In the genomic region with DNA sequence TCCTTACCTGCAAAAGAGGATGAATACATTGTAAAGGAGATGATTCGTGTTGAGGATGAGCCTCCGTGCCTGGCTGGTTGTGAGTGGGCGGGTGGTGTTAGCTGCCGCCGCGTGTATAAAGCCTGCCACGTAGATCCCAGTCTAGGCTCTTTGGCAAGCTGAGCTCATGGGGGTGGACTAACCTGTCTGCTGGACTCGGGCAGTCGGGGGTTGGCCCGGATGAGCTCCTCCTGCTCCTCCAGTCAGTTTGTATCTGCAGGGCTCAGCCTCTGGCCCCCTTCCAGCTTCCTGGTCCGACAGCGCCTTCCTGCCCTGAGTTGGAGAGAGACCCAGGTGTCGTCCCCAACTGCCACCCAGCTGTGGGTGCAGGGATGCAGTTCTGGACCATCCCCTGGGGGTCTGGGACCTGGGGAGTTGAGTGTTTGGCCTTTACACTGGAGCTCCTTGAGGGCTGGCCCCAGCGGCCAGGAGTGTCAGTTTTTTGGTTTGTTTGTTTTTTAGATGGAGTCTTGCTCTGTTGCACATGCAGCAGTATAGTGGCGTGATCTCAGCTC, we compare ENCODE assay signal across 9 cellular contexts. TPM values are rescaled to one million over a fixed set of nuclear protein-coding genes. Genes with fewer than 3 reads are reported as not detected.
DNase-seq lines count a peak whose midpoint lies in the region; ATAC-seq, FAIRE-seq and TF ChIP-seq lines count a peak whose summit lies in the region.
"Had no signal": no experiment of that assay in that cellular context is flagged by ENCODE, and none has a peak within 500 bp of the region (broad histone marks: within the 10 kb centered on the region; RNA-seq: fewer than 3 reads in every experiment).

No MANE protein-coding gene starts in this region.

- no peaks in the 10 kb centered on the region for H3K9me3 ChIP-seq in pancreas

- H3K27me3 ChIP-seq in pancreas, result no peaks in the 10 kb centered on the region

- ATAC-seq in pancreas (peak in 3 of 4 donors; percentile 54 to 59 (median 56)), GM21528 (IDR thresholded peaks at IDR 0.05; ENCODE audit: low FRiP score, unreplicated experiment) (no peak), HG03159 (IDR thresholded peaks at IDR 0.05; ENCODE audit: unreplicated experiment) (no peak)

- no peak overlapping the region for H3K27ac ChIP-seq in pancreas
- H3K27ac ChIP-seq: WERI-Rb-1 had no signal

- FAIRE-seq in pancreas (lab: Jason Lieb, UNC), result no peak

- intact Hi-C loops in pancreas (cut with DNase I), result no loop called here

- TF ChIP-seq CTCF in pancreas (IDR thresholded peaks at IDR 0.05), result no peak

- no peak overlapping the region for H3K4me3 ChIP-seq in pancreas

- no peaks in the 10 kb centered on the region for H3K36me3 ChIP-seq in pancreas

- DNase-seq in DMS153 (lab: John Stamatoyannopoulos, UW), result peak; percentile 75
- peak; percentile 61 for DNase-seq in NCI-H69 (lab: John Stamatoyannopoulos, UW)
- DNase-seq in dermis blood vessel endothelial cell, result peak; percentile 24
- DNase-seq in pancreas, result peak in 3 of 6 donors; percentile 30 to 84 (median 40)
- DNase-seq in central memory CD4-positive, alpha-beta T cell, result no peak
- DNase-seq in retina, result no peak
- DNase-seq: WERI-Rb-1 had no signal

- no peaks in the 10 kb centered on the region for H3K4me1 ChIP-seq in pancreas

- WGBS in pancreas, 2 donors, result 56 to 61% methylated on average over 15 of the region's 15 CpGs

RNA-seq across cellular contexts. Expression of gene TECR, which starts 20.9 kb away (rescaled TPM):
- total RNA-seq in dermis blood vessel endothelial cell (17.0 and 25.5 TPM in 2 replicates), pancreas (10 to 100 TPM; 41.8 to 68.5 (median 50.8) TPM)
- polyA plus RNA-seq in pancreas, result 100 to 1,000 TPM; 115 to 129 TPM

RNA-seq across cellular contexts. Expression of gene NDUFB7, which starts 21.6 kb away (rescaled TPM):
- total RNA-seq in dermis blood vessel endothelial cell, result 199 and 268 TPM in 2 replicates
- 10 to 100 TPM; 62.5 to 80.9 (median 71.7) TPM for total RNA-seq in pancreas
- polyA plus RNA-seq in pancreas, result 100 to 1,000 TPM; 247 to 270 TPM

RNA-seq across cellular contexts. Expression of gene DNAJB1, which starts 32.1 kb away (rescaled TPM):
- total RNA-seq in dermis blood vessel endothelial cell (29.5 and 39.5 TPM in 2 replicates), pancreas (10 to 100 TPM; 22.7 to 63.0 (median 29.3) TPM)
- polyA plus RNA-seq in pancreas, result 10 to 100 TPM; 22.4 to 39.6 TPM

RNA-seq across cellular contexts. Expression of gene CLEC17A, which starts 32.6 kb away (rescaled TPM):
- not detected in 2 replicates for total RNA-seq in dermis blood vessel endothelial cell
- under 1 TPM in 3 of 6 donors, not detected in 3; 0.09 to 0.15 (median 0.13) TPM for total RNA-seq in pancreas
- under 1 TPM in 1 of 2 donors, not detected in 1; 0.11 TPM for polyA plus RNA-seq in pancreas

RNA-seq across cellular contexts. Expression of gene GIPC1, which starts 54.4 kb away (rescaled TPM):
- total RNA-seq in dermis blood vessel endothelial cell (175 and 182 TPM in 2 replicates), pancreas (10 to 100 TPM; 19.0 to 34.0 (median 22.4) TPM)
- 10 to 100 TPM; 53.0 to 53.1 TPM for polyA plus RNA-seq in pancreas

Comparison
In these comparisons a context has a peak if more than half of its experiments do, and no peak if none do; other contexts are left out.
1. DNase-seq: peak in DMS153 (single experiment), NCI-H69 (single experiment) and dermis blood vessel endothelial cell (single experiment); none in central memory CD4-positive, alpha-beta T cell (single experiment) and retina (single experiment).
2. ATAC-seq: peak in pancreas (3 of 4); none in GM21528 (single experiment) and HG03159 (single experiment).